In genomic region chr17:48294989-48295892, GRCh38 we compare ENCODE assay signal across 9 cellular contexts.
DNase-seq lines count a peak whose midpoint lies in the region; ATAC-seq and TF ChIP-seq lines count a peak whose summit lies in the region.
"Had no signal": no experiment of that assay in that cellular context is flagged by ENCODE, and none has a peak within 500 bp of the region (broad histone marks: within the 10 kb centered on the region; RNA-seq: fewer than 3 reads in every experiment).

No MANE protein-coding gene starts in this region.

- H3K4me1 ChIP-seq in CD8-positive, alpha-beta memory T cell (ENCODE audit: insufficient read depth, low read length): peaks cover 37% of the 10 kb centered on the region
- peaks cover 24% of the 10 kb centered on the region for H3K4me1 ChIP-seq in SJCRH30
- no peaks in the 10 kb centered on the region for H3K4me1 ChIP-seq in right atrium auricular region

- CTCF ChIA-PET in CD8-positive, alpha-beta memory T cell (lab: Charles Lee): interaction anchor here (1.5 to 2.3 kb wide), 3 partner anchors 13 to 298 kb away, joined by 4 to 7 read pairs (median 5); partner anchors contain the start of gene HOXB5

- H3K27ac Mint-ChIP-seq in CD8-positive, alpha-beta memory T cell: peak overlapping the region; percentile 58 to 98 (median 90)

- peak overlapping the region; percentile 40 to 81 (median 68) for H3K4me3 Mint-ChIP-seq in CD8-positive, alpha-beta memory T cell

- H3K27me3 Mint-ChIP-seq in CD8-positive, alpha-beta memory T cell: no peaks in the 10 kb centered on the region

- H3K9me3 ChIP-seq in CD8-positive, alpha-beta memory T cell (ENCODE audit: low read length): no peaks in the 10 kb centered on the region
- H3K9me3 ChIP-seq in SJCRH30 (replicated peaks) (no peaks in the 10 kb centered on the region), right atrium auricular region (no peaks in the 10 kb centered on the region)

- POLR2A ChIA-PET in CD8-positive, alpha-beta memory T cell (lab: Charles Lee): interaction anchor here (0.6 to 0.7 kb wide), 3 partner anchors 10 to 360 kb away, joined by 3 to 4 read pairs (median 4); no protein-coding TSS in a partner anchor

- TF ChIP-seq CTCF in right atrium auricular region (IDR thresholded peaks at IDR 0.05): no peak

- H3K9me3 Mint-ChIP-seq in CD8-positive, alpha-beta memory T cell: no peaks in the 10 kb centered on the region

- peak in 2 of 5 donors; percentile 14 to 26 for DNase-seq in CD8-positive, alpha-beta memory T cell
- no peak for DNase-seq in SJCRH30
- DNase-seq in kidney tubule cell (ENCODE audit: low spot score): peak; percentile 25
- DNase-seq in stimulated activated CD4-positive, alpha-beta T cell treated with anti-CD3 and anti-CD28 coated beads, Interleukin-12 subunit alpha, Interleukin-12 subunit beta, amount 100 ng/mL, for 4 hours: no peak
- no peak for DNase-seq in right atrium auricular region (ENCODE audit: low spot score)
- DNase-seq in SHP77 (lab: John Stamatoyannopoulos, UW): no peak

- no peaks in the 10 kb centered on the region for H3K36me3 ChIP-seq in CD8-positive, alpha-beta memory T cell (ENCODE audit: insufficient read depth, low read length)
- H3K36me3 ChIP-seq in SJCRH30 (no peaks in the 10 kb centered on the region), right atrium auricular region (no peaks in the 10 kb centered on the region)

- H3K27ac ChIP-seq in CD8-positive, alpha-beta memory T cell (ENCODE audit: low read depth, low read length): peak overlapping the region; percentile 53
- H3K27ac ChIP-seq in SJCRH30: peak overlapping the region; percentile 4; the same call in 1 of the 2 replicates
- H3K27ac ChIP-seq in right atrium auricular region: no peak overlapping the region

- H3K4me3 ChIP-seq in CD8-positive, alpha-beta memory T cell (ENCODE audit: low read length): peak overlapping the region; percentile 31
- peak overlapping the region; percentile 13 for H3K4me3 ChIP-seq in SJCRH30
- no peak overlapping the region for H3K4me3 ChIP-seq in right atrium auricular region

- H3K27me3 ChIP-seq in CD8-positive, alpha-beta memory T cell (ENCODE audit: insufficient read depth, low read length, poor library complexity, severe bottlenecking): no peaks in the 10 kb centered on the region
- H3K27me3 ChIP-seq in SJCRH30 (no peaks in the 10 kb centered on the region), right atrium auricular region (no peaks in the 10 kb centered on the region)

- ATAC-seq in GM21786 (IDR thresholded peaks at IDR 0.05; ENCODE audit: unreplicated experiment): peak; percentile 37
- ATAC-seq in GM19463 (IDR thresholded peaks at IDR 0.05; ENCODE audit: unreplicated experiment): no peak
- ATAC-seq: SK-N-SH treated with all-trans-retinoic acid at 6 μM for 48 hours had no signal

- peaks cover 0 to 13% (median 6%) of the 10 kb centered on the region in 3 donors for H3K36me3 Mint-ChIP-seq in CD8-positive, alpha-beta memory T cell

- peaks cover 64 to 78% (median 75%) of the 10 kb centered on the region in 3 donors for H3K4me1 Mint-ChIP-seq in CD8-positive, alpha-beta memory T cell

Comparison
In these comparisons a context has a peak if more than half of its experiments do, and no peak if none do; other contexts are left out.
1. H3K27ac ChIP-seq: peak in CD8-positive, alpha-beta memory T cell (single experiment) and SJCRH30 (single experiment); none in right atrium auricular region (0 of 2).
2. H3K4me3 ChIP-seq: peak in CD8-positive, alpha-beta memory T cell (single experiment) and SJCRH30 (single experiment); none in right atrium auricular region (0 of 2).